In the genomic region with DNA sequence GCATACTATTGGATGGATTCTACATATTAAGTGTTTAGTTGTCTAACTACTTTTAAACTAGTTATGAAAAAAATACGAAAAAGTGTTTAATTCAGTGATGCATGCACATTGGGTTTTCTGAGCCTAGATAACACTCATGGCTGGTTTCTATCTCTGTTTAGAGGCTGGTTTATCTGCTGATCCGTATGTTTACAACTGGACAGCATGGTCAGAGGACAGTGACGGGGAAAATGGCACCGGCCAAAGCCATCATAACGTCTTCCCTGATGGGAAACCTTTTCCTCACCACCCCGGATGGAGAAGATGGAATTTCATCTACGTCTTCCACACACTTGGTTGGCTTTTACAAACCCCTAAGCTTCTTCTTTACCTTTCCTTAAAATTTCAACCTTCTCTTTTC, we compare ENCODE assay signal across 27 cellular contexts.
"Had no signal": no experiment of that assay in that cellular context is flagged by ENCODE, and none has a peak within 500 bp of the region (broad histone marks: within the 10 kb centered on the region; RNA-seq: fewer than 3 reads in every experiment).

No MANE protein-coding gene starts in this region.

- H3K27ac ChIP-seq: stomach, suprapubic skin, testis, thoracic aorta, thyroid gland, tibial artery, tibial nerve, transverse colon, upper lobe of left lung, upper lobe of right lung, uterus, vagina had no signal

- FAIRE-seq: urothelium cell line had no signal

- H3K4me3 ChIP-seq: stomach, suprapubic skin, testis, thoracic aorta, thyroid gland, tibial artery, tibial nerve, transverse colon, upper lobe of left lung, upper lobe of right lung, uterus, vagina had no signal

- H3K27me3 ChIP-seq: suprapubic skin, testis, thyroid gland, tibial artery, tibial nerve, upper lobe of left lung, uterus, vagina had no signal

- H3K36me3 ChIP-seq: thyroid gland, transverse colon, upper lobe of left lung, uterus had no signal

- ATAC-seq: stimulated activated effector memory CD8-positive, alpha-beta T cell treated with anti-CD3 and anti-CD28 coated beads, Interleukin-12 subunit alpha, Interleukin-12 subunit beta, amount 100 ng/mL, for 72 hours; stimulated activated memory B cell treated with anti-CD40 and anti-IgM and Interleukin-4, amounts not matched to agents 10 μg/mL and 1 μg/mL and 100 μg/mL, for 72 hours; stimulated activated naive B cell treated with anti-CD40 and anti-IgM and Interleukin-4, amounts not matched to agents 10 μg/mL and 1 μg/mL and 100 μg/mL, for 72 hours; stimulated activated naive CD8-positive, alpha-beta T cell treated with anti-CD3 and anti-CD28 coated beads, Interleukin-15, amount 100 ng/mL, for 72 hours; stimulated activated naive CD8-positive, alpha-beta T cell treated with anti-CD3 and anti-CD28 coated beads, Interleukin-15, Interleukin-2, amounts not matched to agents 100 U/mL and 50 U/mL, for 24 hours; upper lobe of right lung had no signal

- H3K9me3 ChIP-seq: suprapubic skin, testis, thoracic aorta, thyroid gland, tibial artery, tibial nerve, transverse colon, upper lobe of left lung, upper lobe of right lung, uterus, vagina had no signal

- H3K4me1 ChIP-seq: suprapubic skin, testis, thyroid gland, tibial artery, tibial nerve, transverse colon, upper lobe of left lung, upper lobe of right lung, uterus, vagina had no signal

- DNase-seq: stimulated activated CD4-positive, alpha-beta T cell treated with anti-CD3 and anti-CD28 coated beads, Interleukin-2, amount 100 ng/mL, for 48 hours; stimulated activated CD4-positive, alpha-beta T cell treated with anti-CD3 and anti-CD28 coated beads, Interleukin-4, amount 100 ng/mL, for 1 hour; stimulated activated CD4-positive, alpha-beta T cell treated with anti-CD3 and anti-CD28 coated beads, Interleukin-4, amount 100 ng/mL, for 24 hours; stimulated activated CD4-positive, alpha-beta T cell treated with anti-CD3 and anti-CD28 coated beads, Interleukin-4, amount 100 ng/mL, for 4 hours; stimulated activated CD8-positive, alpha-beta memory T cell treated with anti-CD3 and anti-CD28 coated beads, Interleukin-4, amount 100 ng/mL, for 48 hours; stimulated activated naive B cell treated with anti-CD40 and anti-IgM and Interleukin-4, amounts not matched to agents 10 μg/mL and 1 μg/mL and 100 μg/mL, for 72 hours; stimulated activated naive CD4-positive, alpha-beta T cell; stimulated activated naive CD4-positive, alpha-beta T cell treated with Interleukin-2 at 50 U/mL for 16 hours; stimulated activated naive CD8-positive, alpha-beta T cell treated with anti-CD3 and anti-CD28 coated beads, Interleukin-15, amount 100 ng/mL, for 72 hours; stimulated activated naive CD8-positive, alpha-beta T cell treated with anti-CD3 and anti-CD28 coated beads, Interleukin-15, Interleukin-2, amounts not matched to agents 100 U/mL and 50 U/mL, for 24 hours; stomach; substantia nigra; testis; thyroid gland; tibial artery; transverse colon; trophoblast cell; upper lobe of left lung; upper lobe of right lung; uterus had no signal
